ENCODE assay signal across 20 cellular contexts in genomic region chr5:103941554-103941953, GRCh38.
DNase-seq lines count a peak whose midpoint lies in the region; ATAC-seq and TF ChIP-seq lines count a peak whose summit lies in the region.
"Had no signal": no experiment of that assay in that cellular context is flagged by ENCODE, and none has a peak within 500 bp of the region (broad histone marks: within the 10 kb centered on the region; RNA-seq: fewer than 3 reads in every experiment).

No MANE protein-coding gene starts in this region.

- H3K27ac ChIP-seq in HCT116 (ENCODE audit: low read depth, low read length) = no peak overlapping the region
- H3K27ac ChIP-seq: BLaER1 treated with 17β-estradiol and CSF1 and Interleukin-3, amounts not matched to agents 10 nM and 100 nM had no signal

- ATAC-seq in HCT116 (no peak), GM21576 (IDR thresholded peaks at IDR 0.05; ENCODE audit: unreplicated experiment) (no peak), HG03521 (IDR thresholded peaks at IDR 0.05; ENCODE audit: unreplicated experiment) (no peak)
- ATAC-seq: GM12878, GM23338 had no signal

- BruUV-seq in HCT116 (replicated peaks; lab: Mats Ljungman, UMichigan) = no TSS peak

- no peak overlapping the region for H3K9ac ChIP-seq in HCT116 (ENCODE audit: low read length)
- H3K9ac ChIP-seq: BLaER1 treated with 17β-estradiol and CSF1 and Interleukin-3, amounts not matched to agents 10 nM and 100 nM had no signal

- H3K9me3 ChIP-seq in HCT116 (ENCODE audit: control insufficient read depth in 1 of 2, insufficient read depth in 1 of 2, low read depth in 1 of 2, low read length in 2 of 2) = no peaks in the 10 kb centered on the region
- H3K9me3 ChIP-seq: BE2C had no signal

- CTCF ChIA-PET in HCT116 (lab: Charles Lee) = no interaction called here

- RAD21 ChIA-PET in HCT116 (lab: Charles Lee; ENCODE audit: low non-redundant PET in 1 of 2, low total read pairs in 2 of 2, uncharacterized antibody in 2 of 2, unreplicated experiment in 2 of 2) = interaction anchor here in 1 of 2 experiments (0.6 kb wide), 1 partner anchor 89 kb away, joined by 3 read pairs; no protein-coding TSS in a partner anchor

- no peak for TF ChIP-seq CTCF in HCT116 (IDR thresholded peaks at IDR 0.05 in 2 of 3, conservative IDR thresholded peaks at IDR 0.05 in 1 of 3; ENCODE audit: borderline replicate concordance in 1 of 3, insufficient read depth in 1 of 3, low read depth in 2 of 3, low read length in 2 of 3)
- TF ChIP-seq CTCF in GM20000 (IDR thresholded peaks at IDR 0.05; ENCODE audit: extremely low read depth, missing control alignments) = no peak

- TF ChIP-seq POLR2A in HCT116 (IDR thresholded peaks at IDR 0.05; ENCODE audit: borderline replicate concordance, extremely low read depth, insufficient read depth, insufficient read length) = no peak

- peak; percentile 59 for DNase-seq in DMS114 treated with DMSO at 0.1 percent for 48 hours (lab: John Stamatoyannopoulos, UW; ENCODE audit: unreplicated experiment)
- no peak for DNase-seq in HCT116 (ENCODE audit: low read depth, low spot score)
- peak; percentile 59 for DNase-seq in cerebellar cortex (ENCODE audit: low spot score)
- DNase-seq in NCI-H2196 (lab: John Stamatoyannopoulos, UW; ENCODE audit: unreplicated experiment) = no peak
- no peak for DNase-seq in GM20000 (ENCODE audit: low spot score)
- DNase-seq: ACHN; AML-193; BE2C; CD4-positive, alpha-beta T cell; CD8-positive, alpha-beta memory T cell; DMS 273 treated with DMSO at 0.1 percent for 48 hours; DMS53; DMS79 treated with DMSO at 0.1 percent for 48 hours; GDM1; H9 had no signal

- no peaks in the 10 kb centered on the region for H3K79me2 ChIP-seq in HCT116 (ENCODE audit: insufficient read depth, low read length)

- intact Hi-C loops in HCT116 (cut with micrococcal nuclease) = loop anchor here (5.0 kb wide), 1 partner anchor 236 kb away; no protein-coding TSS in a partner anchor

- H3K4me2 ChIP-seq in HCT116 (ENCODE audit: low read length) = no peak overlapping the region
- H3K4me2 ChIP-seq: BLaER1 treated with 17β-estradiol and CSF1 and Interleukin-3, amounts not matched to agents 10 nM and 100 nM; GM23338 had no signal

- no peak for TF ChIP-seq RAD21 in HCT116 (IDR thresholded peaks at IDR 0.05; ENCODE audit: low read depth)

- H3K9me2 ChIP-seq in HCT116 (ENCODE audit: insufficient read depth) = no peaks in the 10 kb centered on the region

- no peaks in the 10 kb centered on the region for H4K20me1 ChIP-seq in HCT116 (ENCODE audit: insufficient read depth)
- H4K20me1 ChIP-seq: BLaER1 treated with 17β-estradiol and CSF1 and Interleukin-3, amounts not matched to agents 10 nM and 100 nM had no signal

- H3K36me3 ChIP-seq in HCT116 (ENCODE audit: control insufficient read depth in 1 of 2, insufficient read depth in 2 of 2, low read length in 2 of 2) = no peaks in the 10 kb centered on the region
- H3K36me3 ChIP-seq: BE2C; BLaER1 treated with 17β-estradiol and CSF1 and Interleukin-3, amounts not matched to agents 10 nM and 100 nM had no signal

- H3K27me3 ChIP-seq in HCT116 (ENCODE audit: insufficient read depth, low read length) = no peaks in the 10 kb centered on the region
- H3K27me3 ChIP-seq: BE2C; BLaER1 treated with 17β-estradiol and CSF1 and Interleukin-3, amounts not matched to agents 10 nM and 100 nM had no signal

- peak overlapping the region; percentile 56 for H2AFZ ChIP-seq in HCT116 (ENCODE audit: low read depth, low read length, poor library complexity, severe bottlenecking)
- H2AFZ ChIP-seq: GM23338 had no signal

- H3K4me1 ChIP-seq in HCT116 (ENCODE audit: control insufficient read depth in 1 of 2, insufficient read depth in 2 of 2, low read length in 2 of 2) = no peaks in the 10 kb centered on the region
- H3K4me1 ChIP-seq: BE2C; BLaER1 treated with 17β-estradiol and CSF1 and Interleukin-3, amounts not matched to agents 10 nM and 100 nM had no signal

- no peak overlapping the region for H3K4me3 ChIP-seq in HCT116 (replicated peaks in 1 of 2; ENCODE audit: low read depth in 1 of 2, low read length in 2 of 2)
- H3K4me3 ChIP-seq: BLaER1 treated with 17β-estradiol and CSF1 and Interleukin-3, amounts not matched to agents 10 nM and 100 nM; GM12878; GM23338 had no signal

- POLR2A ChIA-PET in HCT116 (lab: Charles Lee) = no interaction called here

TF ChIP-seq in HCT116, 20 proteins besides CTCF, POLR2A, EP300 and RAD21:
- no peak for TF ChIP-seq EGR1 (IDR thresholded peaks at IDR 0.05; ENCODE audit: low read depth)
- TF ChIP-seq, protein P1, sequence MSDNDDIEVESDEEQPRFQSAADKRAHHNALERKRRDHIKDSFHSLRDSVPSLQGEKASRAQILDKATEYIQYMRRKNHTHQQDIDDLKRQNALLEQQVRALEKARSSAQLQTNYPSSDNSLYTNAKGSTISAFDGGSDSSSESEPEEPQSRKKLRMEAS (IDR thresholded peaks at IDR 0.05) = no peak
- TF ChIP-seq FOSL1 (IDR thresholded peaks at IDR 0.05; ENCODE audit: low read depth) = no peak
- TF ChIP-seq TCF7L2 (IDR thresholded peaks at IDR 0.05; ENCODE audit: borderline replicate concordance, extremely low read depth, insufficient read depth, insufficient read length) = no peak
- TF ChIP-seq ZFX (IDR thresholded peaks at IDR 0.05) = no peak
- no peak for TF ChIP-seq POLR2AphosphoS5 (IDR thresholded peaks at IDR 0.05; ENCODE audit: low read depth, low read length)
- TF ChIP-seq JUND (IDR thresholded peaks at IDR 0.05) = no peak

Comparison
In these comparisons a context has a peak if more than half of its experiments do, and no peak if none do; other contexts are left out.
1. DNase-seq: peak in DMS114 treated with DMSO at 0.1 percent for 48 hours (single experiment) and cerebellar cortex (single experiment); none in HCT116 (single experiment), NCI-H2196 (single experiment) and GM20000 (single experiment).